ENCODE assay signal across 9 cellular contexts in the genomic region with DNA sequence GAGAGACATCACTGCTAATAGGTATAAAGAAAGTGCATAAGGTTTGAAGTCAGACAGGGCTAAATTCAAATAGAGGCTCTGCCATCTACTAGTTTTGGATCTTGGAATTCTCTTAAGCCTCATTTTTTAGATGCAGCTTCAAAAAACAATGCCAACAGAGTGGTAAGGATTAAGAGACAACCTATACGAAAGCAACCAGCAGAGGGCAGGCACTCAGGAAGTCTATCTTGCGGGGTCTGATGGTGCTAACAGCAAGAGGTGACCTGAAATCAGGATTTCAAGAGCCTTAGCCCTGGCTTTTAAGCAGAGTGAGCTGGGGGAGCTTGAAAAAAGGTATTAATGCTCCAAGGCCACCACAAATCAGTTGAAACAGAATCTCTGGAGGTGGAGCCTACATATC. TPM values are rescaled to one million over a fixed set of nuclear protein-coding genes. Genes with fewer than 3 reads are reported as not detected.
A peak's percentile ranks its signal among the peaks of the same experiment; 100 is the strongest.
DNase-seq lines count a peak whose midpoint lies in the region; ATAC-seq and TF ChIP-seq lines count a peak whose summit lies in the region.
"Had no signal": no experiment of that assay in that cellular context is flagged by ENCODE, and none has a peak within 500 bp of the region (broad histone marks: within the 10 kb centered on the region; RNA-seq: fewer than 3 reads in every experiment).

No MANE protein-coding gene starts in this region.

- no peak overlapping the region for H2AFZ ChIP-seq in trophoblast cell (ENCODE audit: insufficient read depth, low read length, poor library complexity)

- no CpG with 5 or more reads among the region's 2 CpGs for WGBS in trophoblast cell (ENCODE audit: extremely low coverage, insufficient coverage, insufficient read length)

- peak; percentile 44 for ATAC-seq in activated T-helper 17 cell treated with anti-CD3 and anti-CD28 coated beads, Interleukin-2, amount 50 U/mL, for 72 hours (replicated peaks)
- ATAC-seq in HG03565 (IDR thresholded peaks at IDR 0.05; ENCODE audit: unreplicated experiment) (no peak), GM21619 (IDR thresholded peaks at IDR 0.05; ENCODE audit: unreplicated experiment) (no peak)

- H3K27ac Mint-ChIP-seq in activated T-helper 17 cell treated with anti-CD3 and anti-CD28 coated beads, Interleukin-2, amount 50 U/mL, for 72 hours = no peak overlapping the region

- H3K36me3 ChIP-seq in Peyer's patch = peaks cover 0 to 9% (median 0%) of the 10 kb centered on the region in 3 donors
- no peaks in the 10 kb centered on the region for H3K36me3 ChIP-seq in trophoblast cell (ENCODE audit: control insufficient read depth in 1 of 2, insufficient read depth in 2 of 2, low read length in 2 of 2)

- H2BK5ac ChIP-seq in trophoblast cell (ENCODE audit: low read depth, low read length, poor library complexity) = no peak overlapping the region

- no peak for TF ChIP-seq POLR2A in Peyer's patch (IDR thresholded peaks at IDR 0.05)

- H3K14ac ChIP-seq in trophoblast cell (ENCODE audit: low read length) = no peak overlapping the region

- H3K36me3 Mint-ChIP-seq in activated T-helper 17 cell treated with anti-CD3 and anti-CD28 coated beads, Interleukin-2, amount 50 U/mL, for 72 hours (ENCODE audit: low read depth) = no peaks in the 10 kb centered on the region

- H3K4me3 Mint-ChIP-seq in activated T-helper 17 cell treated with anti-CD3 and anti-CD28 coated beads, Interleukin-2, amount 50 U/mL, for 72 hours = no peak overlapping the region

- no peak overlapping the region for H4K12ac ChIP-seq in trophoblast cell (ENCODE audit: low read depth, low read length)

- no peak overlapping the region for H2AK5ac ChIP-seq in trophoblast cell (ENCODE audit: low read length)

- no peaks in the 10 kb centered on the region for H3K79me2 ChIP-seq in trophoblast cell (ENCODE audit: control insufficient read depth, insufficient read depth, low read length, poor library complexity)

- no peak overlapping the region for H4K91ac ChIP-seq in trophoblast cell (ENCODE audit: low read depth, low read length)

- no peak overlapping the region for H2BK12ac ChIP-seq in trophoblast cell (ENCODE audit: low read length)

- H3K9me3 Mint-ChIP-seq in activated T-helper 17 cell treated with anti-CD3 and anti-CD28 coated beads, Interleukin-2, amount 50 U/mL, for 72 hours = no peaks in the 10 kb centered on the region

- no peak overlapping the region for H3K4ac ChIP-seq in trophoblast cell (ENCODE audit: low read depth, low read length)

- no peak overlapping the region for H3K9ac ChIP-seq in trophoblast cell (ENCODE audit: low read length)

- H3K4me1 ChIP-seq in Peyer's patch (peaks cover 0 to 10% (median 4%) of the 10 kb centered on the region in 4 donors), trophoblast cell (ENCODE audit: control insufficient read depth in 1 of 2, insufficient read depth in 2 of 2, low read length in 2 of 2) (no peaks in the 10 kb centered on the region)

- H3K27me3 Mint-ChIP-seq in activated T-helper 17 cell treated with anti-CD3 and anti-CD28 coated beads, Interleukin-2, amount 50 U/mL, for 72 hours = no peaks in the 10 kb centered on the region

- H3K4me1 Mint-ChIP-seq in activated T-helper 17 cell treated with anti-CD3 and anti-CD28 coated beads, Interleukin-2, amount 50 U/mL, for 72 hours = peaks cover 5% of the 10 kb centered on the region

- no peak overlapping the region for H2BK120ac ChIP-seq in trophoblast cell (ENCODE audit: insufficient read depth, low read length, poor library complexity)

- DNase-seq in CD1c-positive myeloid dendritic cell (ENCODE audit: extremely low spot score) (peak; percentile 60), HFF-Myc (ENCODE audit: extremely low read depth, low read depth) (peak; percentile 46), Peyer's patch (peak in 2 of 3 donors; percentile 70 to 87), germinal center (ENCODE audit: low spot score) (peak; percentile 57), trophoblast cell (peak; percentile 44 to 69)

- H3K23ac ChIP-seq in trophoblast cell (ENCODE audit: low read length) = no peak overlapping the region

- H3K27ac ChIP-seq in Peyer's patch (no peak overlapping the region), trophoblast cell (ENCODE audit: low read depth, low read length) (no peak overlapping the region)

- H4K8ac ChIP-seq in trophoblast cell (ENCODE audit: low read depth, low read length) = no peak overlapping the region

- peak; percentile 56 for TF ChIP-seq CTCF in HFF-Myc (IDR thresholded peaks at IDR 0.05; ENCODE audit: low read depth, low read length, missing control alignments)
- TF ChIP-seq CTCF in Peyer's patch (IDR thresholded peaks at IDR 0.05) = peak in 5 of 6 experiments; percentile 18 to 79 (median 74)

- no peaks in the 10 kb centered on the region for H3K27me3 ChIP-seq in Peyer's patch
- H3K27me3 ChIP-seq in trophoblast cell (ENCODE audit: insufficient read depth, low read length) = no peaks in the 10 kb centered on the region

- H3K18ac ChIP-seq in trophoblast cell (ENCODE audit: low read length) = no peak overlapping the region

- H3K9me3 ChIP-seq in Peyer's patch (no peaks in the 10 kb centered on the region), trophoblast cell (ENCODE audit: insufficient read depth, low read depth, low read length) (no peaks in the 10 kb centered on the region)

- no peaks in the 10 kb centered on the region for H3K79me1 ChIP-seq in trophoblast cell (ENCODE audit: low read length)

- H3K4me3 ChIP-seq in HFF-Myc (replicated peaks; ENCODE audit: low read depth, low read length) = no peak overlapping the region
- no peak overlapping the region for H3K4me3 ChIP-seq in Peyer's patch
- no peak overlapping the region for H3K4me3 ChIP-seq in trophoblast cell (ENCODE audit: low read depth, low read length)

- no peak overlapping the region for H3K4me2 ChIP-seq in trophoblast cell (ENCODE audit: low read length)

RNA-seq across cellular contexts. Expression of gene LDHAL6B, which starts 40.7 kb away (rescaled TPM):
- total RNA-seq in Peyer's patch = not detected
- not detected for total RNA-seq in activated T-helper 17 cell treated with anti-CD3 and anti-CD28 coated beads, Interleukin-2, amount 50 U/mL, for 72 hours
- polyA plus RNA-seq in trophoblast cell (2013) = 0.03 and 0.06 TPM in 2 replicates
- total RNA-seq: urinary bladder had no signal
- polyA plus RNA-seq: urinary bladder had no signal
